ENCODE assay signal across 21 cellular contexts in genomic region chr1:17675681-17676243, GRCh38.
DNase-seq lines count a peak whose midpoint lies in the region; ATAC-seq, FAIRE-seq and TF ChIP-seq lines count a peak whose summit lies in the region.
"Had no signal": no experiment of that assay in that cellular context is flagged by ENCODE, and none has a peak within 500 bp of the region (broad histone marks: within the 10 kb centered on the region; RNA-seq: fewer than 3 reads in every experiment).

No MANE protein-coding gene starts in this region.

- no peak overlapping the region for H3K23ac ChIP-seq in H1 (ENCODE audit: insufficient read length)
- H3K23ac ChIP-seq in neuronal stem cell (ENCODE audit: low read depth, low read length, poor library complexity): peak overlapping the region; percentile 48

- no peaks in the 10 kb centered on the region for H3K36me3 Mint-ChIP-seq in activated naive CD4-positive, alpha-beta T cell treated with anti-CD3 and anti-CD28 coated beads for 36 hours (ENCODE audit: low read depth)

- H3K18ac ChIP-seq in H1 (ENCODE audit: extremely low read depth, low read length) (no peak overlapping the region), neuronal stem cell (ENCODE audit: low read length) (peak overlapping the region; percentile 48)

- H3K27ac Mint-ChIP-seq in activated naive CD4-positive, alpha-beta T cell treated with anti-CD3 and anti-CD28 coated beads for 36 hours: no peak overlapping the region
- H3K27ac Mint-ChIP-seq: GM23338 had no signal

- no peak overlapping the region for H2BK20ac ChIP-seq in H1 (ENCODE audit: low read length)

- H3K56ac ChIP-seq in H1 (replicated peaks; ENCODE audit: insufficient read length, low read depth, low read length): no peak overlapping the region

- H2BK12ac ChIP-seq in H1 (ENCODE audit: low read depth, low read length) (no peak overlapping the region), neuronal stem cell (ENCODE audit: low read length) (peak overlapping the region; percentile 16)

- H3K4me2 ChIP-seq in H1 (ENCODE audit: insufficient read depth in 1 of 2, low read depth in 2 of 2, low read length in 2 of 2) (no peak overlapping the region), neuronal stem cell (ENCODE audit: insufficient read depth, low read length, poor library complexity, severe bottlenecking) (no peak overlapping the region)
- H3K4me2 ChIP-seq: GM23338 had no signal

- no peak for ATAC-seq in lower lobe of right lung
- no peak for ATAC-seq in GM18909 (IDR thresholded peaks at IDR 0.05; ENCODE audit: poor library complexity, unreplicated experiment)
- ATAC-seq: GM23338 had no signal

- H3K4me3 ChIP-seq in AG10803 (ENCODE audit: low read length): no peak overlapping the region
- no peak overlapping the region for H3K4me3 ChIP-seq in H1 (ENCODE audit: extremely low read depth in 1 of 4, insufficient read depth in 2 of 4, low read depth in 3 of 4, low read length in 4 of 4)
- peak overlapping the region in 1 of 2 donors; percentile 68 for H3K4me3 ChIP-seq in neuronal stem cell (ENCODE audit: low read length in 2 of 2)
- no peak overlapping the region for H3K4me3 ChIP-seq in lower lobe of right lung
- H3K4me3 ChIP-seq: GM23338 had no signal

- TF ChIP-seq CTCF in AG10803 (conservative IDR thresholded peaks at IDR 0.05; ENCODE audit: low read length) (no peak), H1 (IDR thresholded peaks at IDR 0.05; ENCODE audit: control extremely low read depth in 1 of 3, insufficient read depth in 1 of 3, low read depth in 1 of 3, low read length in 3 of 3) (no peak), lower lobe of right lung (IDR thresholded peaks at IDR 0.05) (no peak)

- no peak overlapping the region for H4K91ac ChIP-seq in H1 (replicated peaks; ENCODE audit: insufficient read length, low read length)
- H4K91ac ChIP-seq in neuronal stem cell (ENCODE audit: low read depth, low read length, poor library complexity): no peak overlapping the region

- H3K4ac ChIP-seq in H1 (replicated peaks; ENCODE audit: insufficient read length, low read depth, low read length): no peak overlapping the region
- H3K4ac ChIP-seq in neuronal stem cell (ENCODE audit: low read length): peak overlapping the region; percentile 38

- H3K79me2 ChIP-seq in H1 (ENCODE audit: control insufficient read depth in 1 of 2, insufficient read depth in 2 of 2, low read length in 2 of 2): no peaks in the 10 kb centered on the region; a peak in 1 of 4 replicates

- H3K9me3 Mint-ChIP-seq in activated naive CD4-positive, alpha-beta T cell treated with anti-CD3 and anti-CD28 coated beads for 36 hours: no peaks in the 10 kb centered on the region
- H3K9me3 Mint-ChIP-seq: GM23338 had no signal

- H3K4me3 Mint-ChIP-seq in activated naive CD4-positive, alpha-beta T cell treated with anti-CD3 and anti-CD28 coated beads for 36 hours: no peak overlapping the region
- H3K4me3 Mint-ChIP-seq: GM23338 had no signal

- no peak for TF ChIP-seq POLR2A in H1 (IDR thresholded peaks at IDR 0.05; ENCODE audit: control extremely low read depth in 1 of 2, low read depth in 2 of 2, low read length in 2 of 2)

- no peak overlapping the region for H4K8ac ChIP-seq in H1 (ENCODE audit: extremely low read depth, insufficient read depth, low read length)
- H4K8ac ChIP-seq in neuronal stem cell (ENCODE audit: low read depth, low read length): peak overlapping the region; percentile 52

- 83% methylated on average over 4 of the region's 4 CpGs; no CpG with 5 or more reads in 1 of the 2 experiments for WGBS in H1 (ENCODE audit: extremely low coverage in 1 of 2, insufficient coverage in 1 of 2, insufficient read length in 1 of 2, insufficient replicate concordance in 2 of 2, low coverage in 1 of 2, low lambda C conversion rate in 2 of 2, missing lambda C conversion rate in 1 of 2), 2 experiments
- WGBS in neuronal stem cell (ENCODE audit: extremely low coverage in 2 of 2, insufficient read length in 2 of 2, insufficient replicate concordance in 1 of 2), 2 donors: no CpG with 5 or more reads among the region's 4 CpGs

- no peak for TF ChIP-seq EP300 in H1 (IDR thresholded peaks at IDR 0.05; ENCODE audit: borderline replicate concordance in 1 of 2, low read depth in 2 of 2, low read length in 2 of 2)

- H3K27ac ChIP-seq in H1 (ENCODE audit: low read depth, low read length) (no peak overlapping the region), neuronal stem cell (replicated peaks; ENCODE audit: low read length) (no peak overlapping the region), lower lobe of right lung (no peak overlapping the region)

- peak overlapping the region; percentile 68 for H2BK5ac ChIP-seq in H1 (ENCODE audit: low read depth, low read length)
- H2BK5ac ChIP-seq in neuronal stem cell (ENCODE audit: low read length): no peak overlapping the region

- no peak overlapping the region for H4K5ac ChIP-seq in H1 (ENCODE audit: insufficient read length, low read depth, low read length)

- FAIRE-seq in H1 (lab: Jason Lieb, UNC): no peak
- FAIRE-seq: A204.1 had no signal

- CTCF ChIA-PET in HEK293T (lab: Yijun Ruan, JAX) (no interaction called here), H1 (lab: Charles Lee; ENCODE audit: partially characterized antibody) (no interaction called here)
- CTCF ChIA-PET in activated naive CD4-positive, alpha-beta T cell treated with anti-CD3 and anti-CD28 coated beads for 36 hours (lab: Charles Lee): no interaction called here

- no peaks in the 10 kb centered on the region for H3K27me3 ChIP-seq in H1 (replicated peaks in 1 of 4; ENCODE audit: control insufficient read depth in 3 of 4, extremely low read depth in 1 of 4, insufficient read depth in 3 of 4, low read length in 3 of 4)
- H3K27me3 ChIP-seq in neuronal stem cell (ENCODE audit: control insufficient read depth in 3 of 3, insufficient read depth in 3 of 3, low read depth in 1 of 3, low read length in 3 of 3): peaks cover 0 to 3% (median 0%) of the 10 kb centered on the region in 3 experiments
- H3K27me3 ChIP-seq in lower lobe of right lung (ENCODE audit: low read depth): no peaks in the 10 kb centered on the region

- no peaks in the 10 kb centered on the region for H3K27me3 Mint-ChIP-seq in activated naive CD4-positive, alpha-beta T cell treated with anti-CD3 and anti-CD28 coated beads for 36 hours (ENCODE audit: low read depth)

- no peaks in the 10 kb centered on the region for H3K4me1 Mint-ChIP-seq in activated naive CD4-positive, alpha-beta T cell treated with anti-CD3 and anti-CD28 coated beads for 36 hours (ENCODE audit: low read depth)

- peak; percentile 10 for DNase-seq in AG10803 (ENCODE audit: low read depth)
- no peak for DNase-seq in HEK293T (ENCODE audit: extremely low spot score)
- DNase-seq in H1 (ENCODE audit: low read depth in 1 of 2, low spot score in 2 of 2): no peak
- DNase-seq in neuronal stem cell (ENCODE audit: low spot score): no peak
- no peak for DNase-seq in activated naive CD4-positive, alpha-beta T cell treated with anti-CD3 and anti-CD28 coated beads for 36 hours
- DNase-seq in lower lobe of right lung: no peak
- DNase-seq in activated CD4-positive, CD25-positive, alpha-beta regulatory T cell (lab: John Stamatoyannopoulos, UW): no peak
- DNase-seq: COR-L47, DMS 273 treated with DMSO at 0.1 percent for 48 hours, DND-41, GDM1, Kasumi-1, MM.1S, NCI-H1092, NCI-H1436 treated with DMSO at 0.1 percent for 48 hours, NCI-H2029 treated with DMSO at 0.1 percent for 48 hours, NCI-H2171 treated with DMSO at 0.1 percent for 48 hours, NCI-H446 treated with DMSO at 0.1 percent for 48 hours had no signal

- POLR2A ChIA-PET in HEK293T (lab: Yijun Ruan, JAX) (no interaction called here), H1 (lab: Charles Lee; ENCODE audit: partially characterized antibody) (interaction anchor here (0.6 kb wide), 1 partner anchor 9 kb away, joined by 3 read pairs; no protein-coding TSS in a partner anchor)

- H3K4me1 ChIP-seq in H1 (replicated peaks in 1 of 4; ENCODE audit: control insufficient read depth in 3 of 4, insufficient read depth in 4 of 4, low read length in 3 of 4): peaks cover 0 to 12% (median 7%) of the 10 kb centered on the region in 4 experiments; a peak in 5 of 7 replicates
- H3K4me1 ChIP-seq in neuronal stem cell (ENCODE audit: control insufficient read depth in 2 of 2, insufficient read depth in 1 of 2, low read depth in 1 of 2, low read length in 2 of 2): peaks cover 27% of the 10 kb centered on the region in 2 donors
- peaks cover 6% of the 10 kb centered on the region for H3K4me1 ChIP-seq in lower lobe of right lung

- 0 out of 8 replicates have a peak, but pooled peaks cover 0 to 2% (median 0%) of the 10 kb centered on the region in 4 experiments for H3K36me3 ChIP-seq in H1 (ENCODE audit: control insufficient read depth in 2 of 4, insufficient read depth in 4 of 4, low read length in 3 of 4)
- H3K36me3 ChIP-seq in neuronal stem cell (replicated peaks in 1 of 2; ENCODE audit: control insufficient read depth in 2 of 2, insufficient read depth in 2 of 2, low read length in 2 of 2): peaks cover 0 to 7% of the 10 kb centered on the region in 2 donors
- peaks cover 18% of the 10 kb centered on the region for H3K36me3 ChIP-seq in lower lobe of right lung

- H3K9me3 ChIP-seq in H1 (ENCODE audit: insufficient read depth in 2 of 2, low read depth in 1 of 2, low read length in 1 of 2) (no peaks in the 10 kb centered on the region), neuronal stem cell (replicated peaks in 1 of 2; ENCODE audit: control insufficient read depth in 2 of 2, insufficient read depth in 1 of 2, low read depth in 1 of 2, low read length in 2 of 2) (no peaks in the 10 kb centered on the region), lower lobe of right lung (no peaks in the 10 kb centered on the region)

- H3K79me1 ChIP-seq in H1 (ENCODE audit: low read depth, low read length) (peaks cover 7% of the 10 kb centered on the region), neuronal stem cell (ENCODE audit: low read depth, low read length) (peaks cover 15% of the 10 kb centered on the region)

- H3K9ac ChIP-seq in H1 (replicated peaks in 1 of 4; ENCODE audit: extremely low read depth in 1 of 4, low read depth in 3 of 4, low read length in 3 of 4) (no peak overlapping the region; a peak in 2 of 7 replicates), neuronal stem cell (ENCODE audit: low read depth, low read length, poor library complexity) (peak overlapping the region; percentile 70)

- TF ChIP-seq RAD21 in H1 (IDR thresholded peaks at IDR 0.05 in 1 of 2, conservative IDR thresholded peaks at IDR 0.05 in 1 of 2; ENCODE audit: low read depth in 2 of 2, low read length in 2 of 2): no peak

- no peak overlapping the region for H2AFZ ChIP-seq in H1 (ENCODE audit: low read length)
- H2AFZ ChIP-seq in neuronal stem cell (ENCODE audit: low read length): no peak overlapping the region
- H2AFZ ChIP-seq: GM23338 had no signal

- H3K23me2 ChIP-seq in H1 (ENCODE audit: low read depth, low read length): no peaks in the 10 kb centered on the region; the same call in 1 of the 2 replicates

- H2BK120ac ChIP-seq in H1 (replicated peaks; ENCODE audit: low read depth, low read length): no peak overlapping the region
- H2BK120ac ChIP-seq in neuronal stem cell (ENCODE audit: low read depth, low read length): no peak overlapping the region

- H2AK5ac ChIP-seq in H1 (ENCODE audit: low read depth, low read length) (0 out of 2 replicates have a peak overlapping the region, but pooled peaks have one; percentile 6), neuronal stem cell (ENCODE audit: low read depth, low read length) (no peak overlapping the region)

- intact Hi-C loops in activated naive CD4-positive, alpha-beta T cell treated with anti-CD3 and anti-CD28 coated beads for 36 hours (cut with micrococcal nuclease): no loop called here
- intact Hi-C loops in lower lobe of right lung (cut with DNase I): no loop called here

- no peak overlapping the region for H2BK15ac ChIP-seq in H1 (ENCODE audit: low read length)
- H2BK15ac ChIP-seq in neuronal stem cell (ENCODE audit: low read length): no peak overlapping the region

- peaks cover 9 to 21% of the 10 kb centered on the region in 2 experiments for H4K20me1 ChIP-seq in H1 (replicated peaks in 1 of 2; ENCODE audit: control insufficient read depth in 1 of 2, insufficient read depth in 2 of 2, low read length in 2 of 2)

- H3K14ac ChIP-seq in H1 (ENCODE audit: insufficient read length) (no peak overlapping the region), neuronal stem cell (ENCODE audit: low read length) (peak overlapping the region; percentile 59)
